12 cellular contexts compared by ENCODE assay signal in genomic region chr2:160390544-160391258, GRCh38.
DNase-seq lines count a peak whose midpoint lies in the region; ATAC-seq and TF ChIP-seq lines count a peak whose summit lies in the region.
"Had no signal": no experiment of that assay in that cellular context is flagged by ENCODE, and none has a peak within 500 bp of the region (broad histone marks: within the 10 kb centered on the region; RNA-seq: fewer than 3 reads in every experiment).

No MANE protein-coding gene starts in this region.

- H3K4me1 ChIP-seq in SJSA1 (replicated peaks) (peaks cover 81% of the 10 kb centered on the region), fibroblast of lung (ENCODE audit: control insufficient read depth, extremely low read depth, insufficient read depth, low read length) (peaks cover 47% of the 10 kb centered on the region), spleen (peaks cover 65 to 100% (median 95%) of the 10 kb centered on the region in 6 donors), tibial nerve (peaks cover 0 to 88% (median 47%) of the 10 kb centered on the region in 4 donors)

- H3K36me3 ChIP-seq in SJSA1 (peaks cover 23% of the 10 kb centered on the region), fibroblast of lung (ENCODE audit: control insufficient read depth, insufficient read depth, low read length) (no peaks in the 10 kb centered on the region), spleen (no peaks in the 10 kb centered on the region), tibial nerve (no peaks in the 10 kb centered on the region)

- TF ChIP-seq EP300 in tibial nerve (IDR thresholded peaks at IDR 0.05), result no peak

- no peaks in the 10 kb centered on the region for H4K20me1 ChIP-seq in fibroblast of lung (ENCODE audit: control insufficient read depth, extremely low read depth, insufficient read depth, low read length)

- no peak overlapping the region for H3K4me2 ChIP-seq in fibroblast of lung (ENCODE audit: extremely low read depth, insufficient read depth, low read length)
- H3K4me2 ChIP-seq: KMS-11 had no signal

- H3K27me3 ChIP-seq in SJSA1 (replicated peaks) (no peaks in the 10 kb centered on the region), fibroblast of lung (ENCODE audit: control insufficient read depth, insufficient read depth, low read length) (no peaks in the 10 kb centered on the region), spleen (replicated peaks in 1 of 7) (no peaks in the 10 kb centered on the region), tibial nerve (no peaks in the 10 kb centered on the region)

- peak overlapping the region; percentile 49 for H3K27ac ChIP-seq in SJSA1
- peak overlapping the region; percentile 98 for H3K27ac ChIP-seq in fibroblast of lung (ENCODE audit: insufficient read depth, low read length)
- peak overlapping the region in 6 of 8 donors; percentile 76 to 90 (median 89) for H3K27ac ChIP-seq in spleen
- H3K27ac ChIP-seq in tibial nerve, result peak overlapping the region in 2 of 4 donors; percentile 11 to 58
- H3K27ac ChIP-seq: KMS-11 had no signal

- H3K9me3 ChIP-seq in SJSA1 (replicated peaks) (no peaks in the 10 kb centered on the region), fibroblast of lung (ENCODE audit: control insufficient read depth, insufficient read depth, low read depth, low read length) (no peaks in the 10 kb centered on the region), spleen (no peaks in the 10 kb centered on the region), tibial nerve (no peaks in the 10 kb centered on the region)

- WGBS in spleen, 5 donors, result 64 to 78% (median 65%) methylated on average over 6 of the region's 6 CpGs
- 68 to 74% methylated on average over 6 of the region's 6 CpGs for WGBS in tibial nerve, 2 donors

- H3K79me2 ChIP-seq in fibroblast of lung (ENCODE audit: control insufficient read depth, insufficient read depth, low read length), result peaks cover 91% of the 10 kb centered on the region

- DNase-seq in GM04503 (ENCODE audit: low read depth), result peak; percentile 61
- peak in 1 of 2 experiments; percentile 55 for DNase-seq in SJSA1 (ENCODE audit: low read depth in 1 of 2, low spot score in 2 of 2)
- DNase-seq in fibroblast of lung (ENCODE audit: low read depth in 2 of 2), result peak; percentile 75 to 94
- DNase-seq in spleen, result no peak
- no peak for DNase-seq in hepatic stellate cell (ENCODE audit: low spot score)
- DNase-seq in DMS53 treated with DMSO at 0.1 percent for 48 hours (lab: John Stamatoyannopoulos, UW; ENCODE audit: unreplicated experiment), result no peak
- DNase-seq in tibial nerve (ENCODE audit: low spot score in 2 of 2), result no peak
- DNase-seq: endodermal cell, NCI-H526 treated with DMSO at 0.1 percent for 48 hours, T-helper 1 cell had no signal

- no peak for TF ChIP-seq POLR2A in spleen (IDR thresholded peaks at IDR 0.05)
- no peak for TF ChIP-seq POLR2A in tibial nerve (IDR thresholded peaks at IDR 0.05)

- H3K4me3 ChIP-seq in SJSA1, result no peak overlapping the region
- H3K4me3 ChIP-seq in fibroblast of lung (replicated peaks in 1 of 4; ENCODE audit: control extremely low read depth in 1 of 4, insufficient read depth in 1 of 4, low read depth in 3 of 4, low read length in 4 of 4), result no peak overlapping the region
- H3K4me3 ChIP-seq in spleen, result no peak overlapping the region
- no peak overlapping the region for H3K4me3 ChIP-seq in tibial nerve

- H3K9ac ChIP-seq in fibroblast of lung (ENCODE audit: insufficient read depth, low read length), result no peak overlapping the region
- H3K9ac ChIP-seq: KMS-11 had no signal

- no peak for ATAC-seq in GM18502 (IDR thresholded peaks at IDR 0.05; ENCODE audit: poor library complexity, unreplicated experiment)

- TF ChIP-seq CTCF in fibroblast of lung (conservative IDR thresholded peaks at IDR 0.05 in 1 of 2, IDR thresholded peaks at IDR 0.05 in 1 of 2; ENCODE audit: low read depth in 1 of 2, low read length in 2 of 2) (no peak), spleen (IDR thresholded peaks at IDR 0.05 in 8 of 11, conservative IDR thresholded peaks at IDR 0.05 in 3 of 11) (no peak), tibial nerve (IDR thresholded peaks at IDR 0.05) (no peak)

- H2AFZ ChIP-seq in fibroblast of lung (ENCODE audit: low read length), result no peak overlapping the region

- intact Hi-C loops in spleen (cut with DNase I; ENCODE audit: low total_unique reads), result no loop called here

Comparison
In these comparisons a context has a peak if more than half of its experiments do, and no peak if none do; other contexts are left out.
1. DNase-seq: peak in GM04503 (single experiment) and fibroblast of lung (2 of 2); none in spleen (single experiment), hepatic stellate cell (single experiment), DMS53 treated with DMSO at 0.1 percent for 48 hours (single experiment) and tibial nerve (0 of 2).